ENCODE assay signal across 9 cellular contexts in genomic region chr16:56332464-56333079, GRCh38.
DNase-seq lines count a peak whose midpoint lies in the region; ATAC-seq and TF ChIP-seq lines count a peak whose summit lies in the region.
"Had no signal": no experiment of that assay in that cellular context is flagged by ENCODE, and none has a peak within 500 bp of the region (broad histone marks: within the 10 kb centered on the region; RNA-seq: fewer than 3 reads in every experiment).

No MANE protein-coding gene starts in this region.

- TF ChIP-seq CTCF in GM12872 (IDR thresholded peaks at IDR 0.05; ENCODE audit: insufficient read depth, low read depth, low read length), result peak; percentile 31; the same call in 1 of the 3 replicates
- TF ChIP-seq CTCF in fibroblast of lung (conservative IDR thresholded peaks at IDR 0.05 in 1 of 2, IDR thresholded peaks at IDR 0.05 in 1 of 2; ENCODE audit: low read depth in 1 of 2, low read length in 2 of 2), result peak; percentile 22 to 38
- TF ChIP-seq CTCF in omental fat pad (IDR thresholded peaks at IDR 0.05), result no peak

- no peaks in the 10 kb centered on the region for H3K36me3 ChIP-seq in fibroblast of lung (ENCODE audit: control insufficient read depth, insufficient read depth, low read length)

- no peak overlapping the region for H3K27ac ChIP-seq in fibroblast of lung (ENCODE audit: insufficient read depth, low read length)
- H3K27ac ChIP-seq: SK-N-MC had no signal

- H3K79me2 ChIP-seq in fibroblast of lung (ENCODE audit: control insufficient read depth, insufficient read depth, low read length), result no peaks in the 10 kb centered on the region

- H4K20me1 ChIP-seq in fibroblast of lung (ENCODE audit: control insufficient read depth, extremely low read depth, insufficient read depth, low read length), result no peaks in the 10 kb centered on the region

- H3K4me1 ChIP-seq in fibroblast of lung (ENCODE audit: control insufficient read depth, extremely low read depth, insufficient read depth, low read length), result peaks cover 2% of the 10 kb centered on the region

- ATAC-seq in omental fat pad (ENCODE audit: low FRiP score) (peak; percentile 68), GM18520 (IDR thresholded peaks at IDR 0.05; ENCODE audit: unreplicated experiment) (no peak)

- no peak overlapping the region for H3K4me3 ChIP-seq in fibroblast of lung (replicated peaks in 1 of 4; ENCODE audit: control extremely low read depth in 1 of 4, insufficient read depth in 1 of 4, low read depth in 3 of 4, low read length in 4 of 4)
- H3K4me3 ChIP-seq: SK-N-MC had no signal

- no peak overlapping the region for H3K4me2 ChIP-seq in fibroblast of lung (ENCODE audit: extremely low read depth, insufficient read depth, low read length)

- H2AFZ ChIP-seq in fibroblast of lung (ENCODE audit: low read length), result peak overlapping the region; percentile 19

- H3K9me3 ChIP-seq in fibroblast of lung (ENCODE audit: control insufficient read depth, insufficient read depth, low read depth, low read length), result no peaks in the 10 kb centered on the region

- H3K27me3 ChIP-seq in fibroblast of lung (ENCODE audit: control insufficient read depth, insufficient read depth, low read length), result no peaks in the 10 kb centered on the region

- H3K9ac ChIP-seq in fibroblast of lung (ENCODE audit: insufficient read depth, low read length), result no peak overlapping the region

- DNase-seq in RKO (ENCODE audit: low spot score) (peak; percentile 84), fibroblast of lung (ENCODE audit: low read depth in 2 of 2) (peak; percentile 38 to 62), omental fat pad (ENCODE audit: low spot score) (no peak), NCI-H128 (lab: John Stamatoyannopoulos, UW; ENCODE audit: unreplicated experiment) (no peak), NCI-H2171 (lab: John Stamatoyannopoulos, UW) (no peak)
- DNase-seq in central memory CD4-positive, alpha-beta T cell, result no peak

Comparison
In these comparisons a context has a peak if more than half of its experiments do, and no peak if none do; other contexts are left out.
1. CTCF ChIP-seq: peak in GM12872 (single experiment) and fibroblast of lung (2 of 2); none in omental fat pad (0 of 3).
2. DNase-seq: peak in RKO (single experiment) and fibroblast of lung (2 of 2); none in omental fat pad (single experiment), NCI-H128 (single experiment), central memory CD4-positive, alpha-beta T cell (single experiment) and NCI-H2171 (single experiment).